Comparison of ENCODE assay signal across 8 cellular contexts in the genomic region with DNA sequence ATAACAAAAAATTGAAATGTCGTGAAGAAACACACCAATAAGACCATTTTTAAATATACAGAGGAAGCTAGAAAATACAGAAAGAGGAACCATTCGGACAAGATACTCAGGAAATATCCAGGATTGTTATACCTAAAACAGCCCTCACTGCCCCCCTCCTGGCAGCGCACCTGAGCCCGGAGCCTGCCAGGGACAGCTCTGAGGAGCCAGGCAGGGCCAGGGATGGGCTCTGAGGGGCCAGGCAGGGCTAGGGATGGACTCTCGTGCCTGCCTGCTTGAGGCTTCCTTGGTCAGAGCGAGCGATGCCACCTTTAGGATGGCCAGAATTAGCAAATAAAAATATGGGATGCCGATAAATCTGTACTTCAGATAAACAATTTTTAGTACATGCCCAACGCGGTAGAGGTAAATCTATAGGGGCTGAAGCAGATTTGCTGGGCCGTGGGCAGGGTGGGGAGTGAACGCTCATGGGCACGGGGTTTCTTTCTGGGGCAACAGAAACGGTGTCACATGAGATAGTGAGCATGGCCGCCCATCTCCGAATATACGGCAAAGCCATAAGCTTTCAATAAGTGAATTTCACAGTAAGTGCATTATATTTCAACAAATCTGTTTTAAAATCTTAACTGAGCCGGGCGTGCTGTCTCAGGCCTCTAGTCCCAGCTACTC. TPM values are rescaled to one million over a fixed set of nuclear protein-coding genes. Genes with fewer than 3 reads are reported as not detected.
A peak's percentile ranks its signal among the peaks of the same experiment; 100 is the strongest.
DNase-seq lines count a peak whose midpoint lies in the region; ATAC-seq and TF ChIP-seq lines count a peak whose summit lies in the region.

No MANE protein-coding gene starts in this region.

- H3K36me3 ChIP-seq in ES-I3 (ENCODE audit: insufficient read depth, low read length) (no peaks in the 10 kb centered on the region), Peyer's patch (no peaks in the 10 kb centered on the region)

- no peaks in the 10 kb centered on the region for H3K36me3 Mint-ChIP-seq in progenitor cell of endocrine pancreas (ENCODE audit: insufficient read depth)

- no peaks in the 10 kb centered on the region for H3K9me3 Mint-ChIP-seq in progenitor cell of endocrine pancreas (ENCODE audit: low read depth)

- H3K9ac ChIP-seq in ES-I3 (ENCODE audit: low read depth, low read length) = peak overlapping the region; percentile 80; the same call in 1 of the 2 replicates

- no peaks in the 10 kb centered on the region for H3K9me3 ChIP-seq in ES-I3 (ENCODE audit: control insufficient read depth, insufficient read depth, low read length)
- H3K9me3 ChIP-seq in Peyer's patch = no peaks in the 10 kb centered on the region

- DNase-seq in Peyer's patch (no peak), epithelial cell of esophagus (ENCODE audit: low read depth) (no peak), progenitor cell of endocrine pancreas (ENCODE audit: low spot score, unreplicated experiment) (no peak), H4 (ENCODE audit: low spot score) (no peak), HCEC 1CT (no peak)

- no peaks in the 10 kb centered on the region for H3K27me3 Mint-ChIP-seq in progenitor cell of endocrine pancreas

- no peaks in the 10 kb centered on the region for H3K27me3 ChIP-seq in Peyer's patch

- H3K4me1 ChIP-seq in ES-I3 (ENCODE audit: insufficient read depth, low read length) (0 out of 2 replicates have a peak, but pooled peaks cover 4% of the 10 kb centered on the region), Peyer's patch (peaks cover 0 to 59% (median 5%) of the 10 kb centered on the region in 4 donors)

- H3K4me3 Mint-ChIP-seq in progenitor cell of endocrine pancreas (ENCODE audit: low read depth) = peak overlapping the region; percentile 63

- H3K4me3 ChIP-seq in Peyer's patch = peak overlapping the region; percentile 76 to 93 (median 88)
- peak overlapping the region; percentile 71 for H3K4me3 ChIP-seq in epithelial cell of esophagus (ENCODE audit: low read length)

- TF ChIP-seq POLR2A in Peyer's patch (IDR thresholded peaks at IDR 0.05) = no peak

- no peak for TF ChIP-seq CTCF in Peyer's patch (IDR thresholded peaks at IDR 0.05)
- TF ChIP-seq CTCF in epithelial cell of esophagus (IDR thresholded peaks at IDR 0.05; ENCODE audit: insufficient read depth, low read depth, low read length, missing control alignments) = no peak
- no peak for TF ChIP-seq CTCF in progenitor cell of endocrine pancreas (IDR thresholded peaks at IDR 0.05; ENCODE audit: unreplicated experiment)

- H3K27ac Mint-ChIP-seq in progenitor cell of endocrine pancreas = no peak overlapping the region

- H3K27ac ChIP-seq in Peyer's patch = peak overlapping the region; percentile 98 to 100 (median 99)

- peaks cover 32% of the 10 kb centered on the region for H3K4me1 Mint-ChIP-seq in progenitor cell of endocrine pancreas (ENCODE audit: low read depth)

- ATAC-seq in GM18867 (IDR thresholded peaks at IDR 0.05; ENCODE audit: unreplicated experiment) (no peak), HG02970 (IDR thresholded peaks at IDR 0.05; ENCODE audit: low FRiP score, unreplicated experiment) (no peak)

RNA-seq across cellular contexts. Expression of a gene that starts 18.2 kb away (rescaled TPM):
- 100 to 1,000 TPM; 148 to 232 (median 215) TPM for total RNA-seq in Peyer's patch
- total RNA-seq in progenitor cell of endocrine pancreas = 224 and 227 TPM in 2 replicates
- 30.3 and 33.9 TPM in 2 replicates for total RNA-seq in H4 (2014; rRNA removed; shearing (Covaris generic))

RNA-seq across cellular contexts. Expression of a gene that starts 25.7 kb away (rescaled TPM):
- total RNA-seq in Peyer's patch (10 to 100 TPM in 3 of 4 donors, not detected in 1; 11.6 to 15.4 (median 15.2) TPM), progenitor cell of endocrine pancreas (0.31 and 0.46 TPM in 2 replicates)
- total RNA-seq in H4 (2014; rRNA removed; shearing (Covaris generic)) = 0.06 and 1.5 TPM in 2 replicates

RNA-seq across cellular contexts. Expression of a gene that starts 41.9 kb away (rescaled TPM):
- total RNA-seq in Peyer's patch = 100 to 1,000 TPM in 2 of 4 donors, 10 to 100 TPM in 2; 10.7 to 258 (median 94.5) TPM
- not detected in 2 replicates for total RNA-seq in progenitor cell of endocrine pancreas
- 30.1 and 30.7 TPM in 2 replicates for total RNA-seq in H4 (2014; rRNA removed; shearing (Covaris generic))
